33 cellular contexts compared by ENCODE assay signal in genomic region chr18:77151791-77152517, GRCh38. TPM values are rescaled to one million over a fixed set of nuclear protein-coding genes. Genes with fewer than 3 reads are reported as not detected.
DNase-seq lines count a peak whose midpoint lies in the region; ATAC-seq, FAIRE-seq and TF ChIP-seq lines count a peak whose summit lies in the region.
"Had no signal": no experiment of that assay in that cellular context is flagged by ENCODE, and none has a peak within 500 bp of the region (broad histone marks: within the 10 kb centered on the region; RNA-seq: fewer than 3 reads in every experiment).

No MANE protein-coding gene starts in this region.

- intact Hi-C loops in GM12878 (cut with micrococcal nuclease; ENCODE audit: unreplicated experiment) (no loop called here), upper lobe of right lung (cut with DNase I) (no loop called here), natural killer cell (cut with micrococcal nuclease) (no loop called here)

- H3K36me3 Mint-ChIP-seq in IgD-negative memory B cell (no peaks in the 10 kb centered on the region), natural killer cell (no peaks in the 10 kb centered on the region)

- no peak for TF ChIP-seq EP300 in GM12878 (IDR thresholded peaks at IDR 0.05; ENCODE audit: borderline replicate concordance in 1 of 2, control insufficient read depth in 1 of 2, low read depth in 2 of 2, low read length in 2 of 2)

- peak overlapping the region; percentile 72 for H3K4me2 ChIP-seq in GM12878 (ENCODE audit: control insufficient read depth, insufficient read depth)

- peak overlapping the region; percentile 19; the same call in 1 of the 2 replicates for H2AFZ ChIP-seq in GM12878 (ENCODE audit: control insufficient read depth, low read depth, low read length)

- no peaks in the 10 kb centered on the region for H4K20me1 ChIP-seq in GM12878 (ENCODE audit: control insufficient read depth, insufficient read depth)

- H3K9me3 Mint-ChIP-seq in IgD-negative memory B cell: no peaks in the 10 kb centered on the region
- H3K9me3 Mint-ChIP-seq in natural killer cell: no peaks in the 10 kb centered on the region

- H3K4me3 ChIP-seq in GM12878 (peak overlapping the region; percentile 26; the same call in 1 of the 2 replicates), upper lobe of right lung (no peak overlapping the region)
- H3K4me3 ChIP-seq: left lung had no signal

- BruUV-seq in GM12878 (replicated peaks; lab: Mats Ljungman, UMichigan): no TSS peak

- H3K27me3 Mint-ChIP-seq in IgD-negative memory B cell (peaks cover 5% of the 10 kb centered on the region), natural killer cell (ENCODE audit: low read depth in 2 of 2) (no peaks in the 10 kb centered on the region)

- H3K36me3 ChIP-seq in GM12878 (ENCODE audit: control insufficient read depth in 2 of 2, insufficient read depth in 2 of 2, low read length in 1 of 2) (no peaks in the 10 kb centered on the region), upper lobe of right lung (no peaks in the 10 kb centered on the region)
- H3K36me3 ChIP-seq: left lung had no signal

- H3K4me1 Mint-ChIP-seq in IgD-negative memory B cell (peaks cover 21 to 31% (median 21%) of the 10 kb centered on the region in 3 donors), natural killer cell (peaks cover 18 to 20% of the 10 kb centered on the region in 2 donors)

- FAIRE-seq in GM12878 (lab: Jason Lieb, UNC): peak; percentile 61
- FAIRE-seq: G401.6, HepG2, islet of Langerhans had no signal

- peaks cover 12% of the 10 kb centered on the region for H3K4me1 ChIP-seq in GM12878 (ENCODE audit: control insufficient read depth, insufficient read depth, low read length)
- peaks cover 4% of the 10 kb centered on the region for H3K4me1 ChIP-seq in upper lobe of right lung
- H3K4me1 ChIP-seq: Caco-2 had no signal

- RAD21 ChIA-PET in GM12878 (lab: Charles Lee; ENCODE audit: unreplicated experiment): interaction anchor here (0.6 kb wide), 1 partner anchor 151 kb away, joined by 4 read pairs; no protein-coding TSS in a partner anchor

- CTCF ChIA-PET in GM12878 (lab: Yijun Ruan, JAX): interaction anchor here (1.8 kb wide), 1 partner anchor 18 kb away, joined by 3 read pairs; no protein-coding TSS in a partner anchor

- in situ Hi-C loops in GM12878 (cut with MboI): no loop called here

- 27% methylated on average over 22 of the region's 22 CpGs for WGBS in GM12878 (ENCODE audit: insufficient coverage, insufficient replicate concordance, low lambda C conversion rate, missing lambda C conversion rate)

- TF ChIP-seq RAD21 in GM12878 (IDR thresholded peaks at IDR 0.05; ENCODE audit: insufficient read depth, low read depth, low read length): no peak

- H3K9me3 ChIP-seq in GM12878 (replicated peaks; ENCODE audit: control insufficient read depth, insufficient read depth, low read length): no peaks in the 10 kb centered on the region
- H3K9me3 ChIP-seq in upper lobe of right lung: no peaks in the 10 kb centered on the region
- H3K9me3 ChIP-seq: Caco-2, left lung had no signal

- no peak for TF ChIP-seq CTCF in GM12878 (IDR thresholded peaks at IDR 0.05 in 2 of 3, conservative IDR thresholded peaks at IDR 0.05 in 1 of 3; ENCODE audit: control insufficient read depth in 2 of 3, extremely low read depth in 1 of 3, insufficient read depth in 1 of 3, low read depth in 3 of 3, low read length in 3 of 3)
- no peak for TF ChIP-seq CTCF in upper lobe of right lung (IDR thresholded peaks at IDR 0.05)
- no peak for TF ChIP-seq CTCF in natural killer cell (IDR thresholded peaks at IDR 0.05)

- ATAC-seq in GM12878 (no peak), upper lobe of right lung (no peak), GM18498 (IDR thresholded peaks at IDR 0.05; ENCODE audit: unreplicated experiment) (no peak), natural killer cell (no peak)
- ATAC-seq: HepG2, left lung, right cardiac atrium had no signal

- no peaks in the 10 kb centered on the region for H3K79me2 ChIP-seq in GM12878 (ENCODE audit: control insufficient read depth, insufficient read depth, low read length)

- H3K9ac ChIP-seq in GM12878 (ENCODE audit: control insufficient read depth, insufficient read depth, low read length): no peak overlapping the region

- H3K27me3 ChIP-seq in GM12878 (replicated peaks in 1 of 2; ENCODE audit: control insufficient read depth in 2 of 2, insufficient read depth in 2 of 2, low read length in 1 of 2) (no peaks in the 10 kb centered on the region), upper lobe of right lung (no peaks in the 10 kb centered on the region)
- H3K27me3 ChIP-seq: left lung had no signal

- H3K4me3 Mint-ChIP-seq in IgD-negative memory B cell (peak overlapping the region; percentile 47 to 90 (median 76)), natural killer cell (no peak overlapping the region)
- H3K4me3 Mint-ChIP-seq: activated T-helper 1 cell treated with anti-CD3 and anti-CD28 coated beads, Interleukin-12 subunit alpha, Interleukin-12 subunit beta, Interleukin-2, Interleukin-4 antibody, amounts not matched to agents 30 ng/mL and 10 ng/mL and 1 ng/mL, durations not matched to agents 14 hours and 24 hours and 36 hours had no signal

- DNase-seq in activated CD4-positive, CD25-positive, alpha-beta regulatory T cell treated with anti-CD3 and anti-CD28 coated beads, Interleukin-2, amount 50 U/mL, for 72 hours: peak; percentile 16
- no peak for DNase-seq in activated CD4-positive, CD25-positive, alpha-beta regulatory T cell (lab: John Stamatoyannopoulos, UW)
- DNase-seq in GM12878 (ENCODE audit: low read depth, low spot score) (no peak), upper lobe of right lung (peak; percentile 46), GF-D8 (lab: John Stamatoyannopoulos, UW) (no peak), natural killer cell (no peak)
- DNase-seq: 8988T; activated CD4-positive, alpha-beta T cell treated with anti-CD3 and anti-CD28 coated beads, Interleukin-2, amount 50 U/mL, for 48 hours; activated CD8-positive, alpha-beta memory T cell treated with anti-CD3 and anti-CD28 coated beads, Interleukin-2, amount 50 U/mL, for 4 hours; activated naive CD4-positive, alpha-beta T cell treated with Interleukin-2 at 50 U/mL for 16 hours; Caco-2; central memory CD4-positive, alpha-beta T cell; DMS53; erythroblast; Kasumi-1; left lung; mesendoderm; NCI-H1436; NCI-H2081 treated with DMSO at 0.1 percent for 48 hours; NCI-H345; NCI-H774; right cardiac atrium; stimulated activated CD4-positive, alpha-beta T cell treated with anti-CD3 and anti-CD28 coated beads, Interleukin-12 subunit alpha, Interleukin-12 subunit beta, amount 100 ng/mL, for 4 hours; stimulated activated CD4-positive, alpha-beta T cell treated with anti-CD3 and anti-CD28 coated beads, Interleukin-2, amount 100 ng/mL, for 48 hours; trophoblast cell had no signal

- TF ChIP-seq POLR2A in GM12878 (IDR thresholded peaks at IDR 0.05; ENCODE audit: low read depth, low read length): no peak

- H3K27ac ChIP-seq in GM12878 (ENCODE audit: control insufficient read depth, insufficient read depth) (no peak overlapping the region), upper lobe of right lung (no peak overlapping the region)
- H3K27ac ChIP-seq: C4-2B, left lung, RWPE1 had no signal

- POLR2A ChIA-PET in GM12878 (lab: Charles Lee): no interaction called here

- SMC1A ChIA-PET in GM12878 (lab: Charles Lee; ENCODE audit: uncharacterized antibody, unreplicated experiment): interaction anchor here (1.4 kb wide), 1 partner anchor 28 kb away, joined by 4 read pairs; no protein-coding TSS in a partner anchor

- H3K27ac Mint-ChIP-seq in IgD-negative memory B cell (peak overlapping the region; percentile 83 to 93 (median 84)), natural killer cell (no peak overlapping the region)

TF ChIP-seq in GM12878, 131 proteins besides CTCF, POLR2A, EP300 and RAD21:
- TF ChIP-seq MXI1 (IDR thresholded peaks at IDR 0.05; ENCODE audit: low read depth, low read length) (no peak), EZH2 (IDR thresholded peaks at IDR 0.05; ENCODE audit: borderline replicate concordance, control insufficient read depth, low read depth, low read length) (no peak), CBX3 (IDR thresholded peaks at IDR 0.05; ENCODE audit: borderline replicate concordance, low read depth) (no peak), NR2C2 (IDR thresholded peaks at IDR 0.05; ENCODE audit: borderline replicate concordance, control insufficient read depth, insufficient read length, low read depth) (no peak), POU2F2 (IDR thresholded peaks at IDR 0.05; ENCODE audit: borderline replicate concordance, low read depth, low read length) (no peak), RCOR1 (conservative IDR thresholded peaks at IDR 0.05; ENCODE audit: low read depth, low read length) (no peak), POLR2AphosphoS2 (IDR thresholded peaks at IDR 0.05; ENCODE audit: low read depth, low read length) (no peak)

RNA-seq across cellular contexts. Expression of gene MBP, which starts 19.4 kb away (rescaled TPM):
- polyA plus RNA-seq in IgD-negative memory B cell: 89.4 TPM
- 143 and 147 TPM in 2 replicates for total RNA-seq in GM12878 (2013; cell fraction: nucleolus; rRNA removed)
- 41.1 and 43.2 TPM in 2 replicates for total RNA-seq in GM12878 (2014; rRNA removed)
- 33.5 and 34.6 TPM in 2 replicates for total RNA-seq in GM12878 (2014; rRNA removed; fragmentation: Illumina TruSeq; extraction: Trizol)
- total RNA-seq in GM12878 (2021): 52.5 and 55.8 TPM in 2 replicates
- 19.6 TPM for polyA plus RNA-seq in GM12878 (2011; ENCODE audit: low read depth)
- polyA plus RNA-seq in GM12878 (2011; rRNA removed): 67.8 and 75.9 TPM in 2 replicates
- polyA plus RNA-seq in GM12878 (2011; cell fraction: cytosol; rRNA removed): 43.5 and 56.5 TPM in 2 replicates
- 42.3 and 48.6 TPM in 2 replicates for polyA plus RNA-seq in GM12878 (2011; cell fraction: nucleus; rRNA removed)
- 22.9 and 32.1 TPM in 2 replicates for polyA plus RNA-seq in GM12878 (2012)
- polyA plus RNA-seq in GM12878 (2014; fragmentation: Illumina TruSeq; extraction: Trizol): 38.6 and 41.9 TPM in 2 replicates
- polyA plus RNA-seq in GM12878 (2014; fragmentation: Nextera tagmentation; extraction: Ambion mirVana): 10 to 100 TPM; 12.2 to 13.3 TPM
- polyA plus RNA-seq in GM12878 (2014; rRNA removed): 34.0 and 35.0 TPM in 2 replicates
- 10 to 100 TPM; 42.2 to 42.4 TPM for polyA plus RNA-seq in GM12878 (2016; fragmentation: Nextera tagmentation; extraction: Ambion mirVana)
- 65.0 and 79.1 TPM in 2 replicates for polyA minus RNA-seq in GM12878 (2011; rRNA and poly(A)+ RNA removed)
- polyA minus RNA-seq in GM12878 (2011; cell fraction: cytosol; rRNA and poly(A)+ RNA removed): 29.4 and 33.1 TPM in 2 replicates
- polyA minus RNA-seq in GM12878 (2011; cell fraction: nucleus; rRNA and poly(A)+ RNA removed): 36.0 and 54.1 TPM in 2 replicates
- 78.9 TPM for total RNA-seq in upper lobe of right lung
- 100 to 1,000 TPM; 183 to 344 (median 325) TPM for total RNA-seq in natural killer cell

Comparison
In these comparisons a context has a peak if more than half of its experiments do, and no peak if none do; other contexts are left out.
1. DNase-seq: peak in activated CD4-positive, CD25-positive, alpha-beta regulatory T cell treated with anti-CD3 and anti-CD28 coated beads, Interleukin-2, amount 50 U/mL, for 72 hours (single experiment) and upper lobe of right lung (single experiment); none in activated CD4-positive, CD25-positive, alpha-beta regulatory T cell (0 of 4), GM12878 (single experiment), GF-D8 (single experiment) and natural killer cell (single experiment).
2. H3K27ac Mint-ChIP-seq: peak in IgD-negative memory B cell (3 of 3); none in natural killer cell (0 of 2).